ENCODE assay signal across 18 cellular contexts in the genomic region with DNA sequence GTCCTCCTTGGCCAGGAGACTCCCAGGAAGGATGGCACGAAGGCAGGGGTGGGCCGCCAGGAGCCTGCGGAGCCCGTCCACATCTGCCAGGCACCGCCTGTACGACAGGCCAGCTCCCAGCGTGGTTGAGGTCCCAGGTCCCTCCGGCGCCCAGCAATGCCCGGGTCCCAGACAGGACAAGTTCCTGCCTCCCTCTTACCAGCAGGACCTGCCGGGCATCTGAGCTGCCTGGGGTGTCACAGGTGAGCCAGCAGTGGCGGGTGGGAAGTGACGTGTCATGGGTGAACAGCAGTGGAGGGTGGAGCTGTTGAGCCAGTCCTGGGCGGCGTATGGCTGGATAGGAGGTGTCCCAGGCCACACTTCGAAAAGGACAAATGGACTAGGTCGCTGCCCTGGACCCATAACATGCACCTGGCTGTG. TPM values are rescaled to one million over a fixed set of nuclear protein-coding genes. Genes with fewer than 3 reads are reported as not detected.
A peak's percentile ranks its signal among the peaks of the same experiment; 100 is the strongest.
DNase-seq lines count a peak whose midpoint lies in the region; FAIRE-seq and TF ChIP-seq lines count a peak whose summit lies in the region.
"Had no signal": no experiment of that assay in that cellular context is flagged by ENCODE, and none has a peak within 500 bp of the region (broad histone marks: within the 10 kb centered on the region; RNA-seq: fewer than 3 reads in every experiment).

No MANE protein-coding gene starts in this region.

- TF ChIP-seq CTCF in WERI-Rb-1 (IDR thresholded peaks at IDR 0.05; ENCODE audit: low read depth, low read length) = peak; percentile 14; the same call in 1 of the 2 replicates
- no peak for TF ChIP-seq CTCF in kidney (IDR thresholded peaks at IDR 0.05; ENCODE audit: borderline replicate concordance, extremely low read depth, insufficient read depth)
- TF ChIP-seq CTCF in transverse colon (IDR thresholded peaks at IDR 0.05) = peak in 1 of 5 experiments; percentile 10

- FAIRE-seq in kidney (lab: Jason Lieb, UNC) = no peak
- FAIRE-seq: H54 had no signal

- H3K27ac ChIP-seq in WERI-Rb-1 (no peak overlapping the region), kidney (ENCODE audit: low read depth in 2 of 2, low read length in 2 of 2) (peak overlapping the region; percentile 8 to 32), transverse colon (peak overlapping the region in 1 of 4 donors; percentile 29), caudate nucleus (ENCODE audit: low read depth, low read length) (no peak overlapping the region)
- H3K27ac ChIP-seq: heart left ventricle, ovary had no signal

- H3K36me3 ChIP-seq in WERI-Rb-1 (no peaks in the 10 kb centered on the region), kidney (ENCODE audit: control insufficient read depth in 1 of 2, insufficient read depth in 2 of 2, low read length in 2 of 2) (no peaks in the 10 kb centered on the region), transverse colon (no peaks in the 10 kb centered on the region)
- H3K36me3 ChIP-seq: heart left ventricle, ovary had no signal

- no peaks in the 10 kb centered on the region for H3K36me3 Mint-ChIP-seq in activated CD4-positive, alpha-beta memory T cell treated with anti-CD3 and anti-CD28 coated beads for 36 hours
- H3K36me3 Mint-ChIP-seq: brain, memory B cell had no signal

- H3K4me1 Mint-ChIP-seq in activated CD4-positive, alpha-beta memory T cell treated with anti-CD3 and anti-CD28 coated beads for 36 hours (ENCODE audit: low read depth) = no peaks in the 10 kb centered on the region
- H3K4me1 Mint-ChIP-seq: memory B cell had no signal

- peak; percentile 47 for TF ChIP-seq POLR2A in transverse colon (IDR thresholded peaks at IDR 0.05)

- POLR2A ChIA-PET in activated CD4-positive, alpha-beta memory T cell treated with anti-CD3 and anti-CD28 coated beads for 36 hours (lab: Charles Lee) = no interaction called here

- DNase-seq in NCI-H82 (lab: John Stamatoyannopoulos, UW) (peak; percentile 34), NCI-H82 treated with DMSO at 0.1 percent for 48 hours (lab: John Stamatoyannopoulos, UW; ENCODE audit: unreplicated experiment) (no peak), WERI-Rb-1 (no peak), kidney (peak; percentile 87), transverse colon (peak; percentile 81), HuH-7 (ENCODE audit: low spot score) (no peak), caudate nucleus (lab: John Stamatoyannopoulos, UW) (no peak)
- DNase-seq in activated CD4-positive, alpha-beta memory T cell treated with anti-CD3 and anti-CD28 coated beads for 36 hours = no peak
- DNase-seq: DMS79; NCI-H1048; NCI-H510A treated with DMSO at 0.1 percent for 48 hours; ovary; stimulated activated CD4-positive, alpha-beta T cell treated with anti-CD3 and anti-CD28 coated beads, Interleukin-15, amount 100 ng/mL, for 24 hours; SW 1271 had no signal

- peaks cover 1% of the 10 kb centered on the region for H3K27me3 Mint-ChIP-seq in activated CD4-positive, alpha-beta memory T cell treated with anti-CD3 and anti-CD28 coated beads for 36 hours
- H3K27me3 Mint-ChIP-seq: brain had no signal

- no peak overlapping the region for H3K4me3 Mint-ChIP-seq in activated CD4-positive, alpha-beta memory T cell treated with anti-CD3 and anti-CD28 coated beads for 36 hours
- H3K4me3 Mint-ChIP-seq: brain, memory B cell had no signal

- 62% methylated on average over 17 of the region's 17 CpGs; no CpG with 5 or more reads in 1 of the 2 donors for WGBS in transverse colon (ENCODE audit: low coverage in 1 of 2), 2 donors

- H3K27ac Mint-ChIP-seq in activated CD4-positive, alpha-beta memory T cell treated with anti-CD3 and anti-CD28 coated beads for 36 hours = no peak overlapping the region
- H3K27ac Mint-ChIP-seq: brain, memory B cell had no signal

- H3K4me1 ChIP-seq in kidney (ENCODE audit: control insufficient read depth in 1 of 2, insufficient read depth in 1 of 2, low read depth in 1 of 2, low read length in 2 of 2) (peaks cover 0 to 2% of the 10 kb centered on the region in 2 donors), transverse colon (no peaks in the 10 kb centered on the region)
- H3K4me1 ChIP-seq: heart left ventricle had no signal

- intact Hi-C loops in kidney (cut with DNase I) = no loop called here
- intact Hi-C loops in transverse colon (cut with DNase I; ENCODE audit: low total_unique reads) = no loop called here
- intact Hi-C loops in activated CD4-positive, alpha-beta memory T cell treated with anti-CD3 and anti-CD28 coated beads for 36 hours (cut with micrococcal nuclease) = no loop called here

- TF ChIP-seq EP300 in transverse colon (IDR thresholded peaks at IDR 0.05; ENCODE audit: low read depth) = no peak

- H3K9ac ChIP-seq in kidney (ENCODE audit: low read length in 2 of 2) = no peak overlapping the region

- H3K27me3 ChIP-seq in WERI-Rb-1 (ENCODE audit: insufficient read depth, low read depth, severe bottlenecking) (peaks cover under 1% of the 10 kb centered on the region), transverse colon (no peaks in the 10 kb centered on the region)
- H3K27me3 ChIP-seq: heart left ventricle, ovary had no signal

- no peak overlapping the region for H3K4me3 ChIP-seq in WERI-Rb-1 (ENCODE audit: low read depth, low read length)
- H3K4me3 ChIP-seq in kidney (ENCODE audit: low read length in 2 of 2) = no peak overlapping the region
- H3K4me3 ChIP-seq in transverse colon = no peak overlapping the region
- H3K4me3 ChIP-seq: heart left ventricle, ovary had no signal

- H3K9me3 Mint-ChIP-seq in activated CD4-positive, alpha-beta memory T cell treated with anti-CD3 and anti-CD28 coated beads for 36 hours = no peaks in the 10 kb centered on the region
- H3K9me3 Mint-ChIP-seq: memory B cell had no signal

- H3K9me3 ChIP-seq in WERI-Rb-1 (ENCODE audit: severe bottlenecking) (no peaks in the 10 kb centered on the region), kidney (ENCODE audit: control insufficient read depth in 1 of 2, low read length in 2 of 2) (no peaks in the 10 kb centered on the region), transverse colon (no peaks in the 10 kb centered on the region)
- H3K9me3 ChIP-seq: heart left ventricle, ovary had no signal

- CTCF ChIA-PET in activated CD4-positive, alpha-beta memory T cell treated with anti-CD3 and anti-CD28 coated beads for 36 hours (lab: Charles Lee) = no interaction called here

- in situ Hi-C loops in transverse colon (cut with MboI; ENCODE audit: low pct_ligation_motif_present in 1 of 4, low pct_unique_long_range_greater_than_20kb in 1 of 4, low sequenced_read_pairs in 3 of 4) = loop anchor here in 1 of 4 donors (25.0 kb wide), 2 partner anchors 92 to 108 kb away; a partner anchor contains a TSS

RNA-seq across cellular contexts. Expression of a gene that starts 15.7 kb away (rescaled TPM):
- total RNA-seq in kidney (20.5 TPM), transverse colon (100 to 1,000 TPM in 1 of 4 donors, 10 to 100 TPM in 2, 1 to 10 TPM in 1; 8.7 to 133 (median 12.4) TPM)
- 2.6 TPM for polyA plus RNA-seq in kidney (ENCODE audit: insufficient read depth, low read depth, low replicate concordance)
- total RNA-seq in activated CD4-positive, alpha-beta memory T cell treated with anti-CD3 and anti-CD28 coated beads for 36 hours = under 1 TPM in 1 of 2 experiments, not detected in 1; 0.10 TPM

Comparison
In these comparisons a context has a peak if more than half of its experiments do, and no peak if none do; other contexts are left out.
1. DNase-seq: peak in NCI-H82 (single experiment), kidney (single experiment) and transverse colon (single experiment); none in NCI-H82 treated with DMSO at 0.1 percent for 48 hours (single experiment), WERI-Rb-1 (single experiment), HuH-7 (single experiment), caudate nucleus (0 of 61) and activated CD4-positive, alpha-beta memory T cell treated with anti-CD3 and anti-CD28 coated beads for 36 hours (single experiment).
2. H3K27ac ChIP-seq: peak in kidney (2 of 2); none in WERI-Rb-1 (single experiment) and caudate nucleus (single experiment).
3. RNA of a gene that starts 15.7 kb away (total RNA-seq): 20.5 TPM in kidney (single experiment) and 8.7 to 133 TPM in transverse colon; 0.10 TPM in activated CD4-positive, alpha-beta memory T cell treated with anti-CD3 and anti-CD28 coated beads for 36 hours; every median in the first group is over 4 times any median in the second.